In genomic region chrX:153522259-153522658, GRCh38 we compare ENCODE assay signal across 1 cellular context.
TF ChIP-seq lines count a peak whose summit lies in the region.

No MANE protein-coding gene starts in this region.

TF ChIP-seq in K562, 482 proteins besides CTCF, POLR2A, EP300 and RAD21:
- no peak for TF ChIP-seq CHD7 (IDR thresholded peaks at IDR 0.05; ENCODE audit: low read depth, low read length)
- TF ChIP-seq MAZ (CRISPR knock-in tag; conservative IDR thresholded peaks at IDR 0.05 in 1 of 2, IDR thresholded peaks at IDR 0.05 in 1 of 2), result no peak
- no peak for TF ChIP-seq FOXA1 (IDR thresholded peaks at IDR 0.05; ENCODE audit: borderline replicate concordance)
- no peak for TF ChIP-seq JUND (IDR thresholded peaks at IDR 0.05; ENCODE audit: borderline replicate concordance, low read depth, low read length)
- no peak for TF ChIP-seq JUND (tag; IDR thresholded peaks at IDR 0.05; ENCODE audit: borderline replicate concordance, low read depth, low read length)
- TF ChIP-seq SPI1 (IDR thresholded peaks at IDR 0.05; ENCODE audit: borderline replicate concordance, low read depth, low read length), result no peak
- no peak for TF ChIP-seq TBP (optimal IDR thresholded peaks at IDR 0.05; ENCODE audit: low read depth, low read length)
- no peak for TF ChIP-seq TARDBP (IDR thresholded peaks at IDR 0.05)
- TF ChIP-seq CHD4 (IDR thresholded peaks at IDR 0.05; ENCODE audit: insufficient read depth, insufficient replicate concordance, low read depth, low read length, poor library complexity, severe bottlenecking), result no peak
- no peak for TF ChIP-seq MITF (IDR thresholded peaks at IDR 0.05)
- no peak for TF ChIP-seq RBM39 (optimal IDR thresholded peaks at IDR 0.05; ENCODE audit: low read depth, low read length)
- TF ChIP-seq HINFP (tag; conservative IDR thresholded peaks at IDR 0.05; ENCODE audit: low read depth), result no peak
- TF ChIP-seq TEAD2 (tag; IDR thresholded peaks at IDR 0.05), result no peak
- TF ChIP-seq HDAC6 (IDR thresholded peaks at IDR 0.05; ENCODE audit: low read depth, low read length), result no peak
- TF ChIP-seq ZNF76 (CRISPR knock-in tag; IDR thresholded peaks at IDR 0.05; ENCODE audit: borderline replicate concordance), result no peak
- no peak for TF ChIP-seq ESRRB (CRISPR knock-in tag; IDR thresholded peaks at IDR 0.05; ENCODE audit: borderline replicate concordance)
